Comparison of ENCODE assay signal across 8 cellular contexts in genomic region chr12:132523576-132524331, GRCh38. TPM values are rescaled to one million over a fixed set of nuclear protein-coding genes. Genes with fewer than 3 reads are reported as not detected.
DNase-seq lines count a peak whose midpoint lies in the region; ATAC-seq, FAIRE-seq and TF ChIP-seq lines count a peak whose summit lies in the region.

No MANE protein-coding gene starts in this region.

- H3K27me3 ChIP-seq in Karpas-422 (ENCODE audit: low read length) (no peaks in the 10 kb centered on the region), right atrium auricular region (no peaks in the 10 kb centered on the region), small intestine (ENCODE audit: control insufficient read depth in 2 of 2, insufficient read depth in 2 of 2, low read length in 2 of 2) (no peaks in the 10 kb centered on the region)

- no peak overlapping the region for H3K9ac ChIP-seq in Karpas-422 (ENCODE audit: low read length)

- FAIRE-seq in small intestine (lab: Jason Lieb, UNC): no peak

- H3K36me3 ChIP-seq in Karpas-422 (ENCODE audit: insufficient read depth, low read length): no peaks in the 10 kb centered on the region
- H3K36me3 ChIP-seq in right atrium auricular region: no peaks in the 10 kb centered on the region
- peaks cover 0 to 2% of the 10 kb centered on the region in 2 donors for H3K36me3 ChIP-seq in small intestine (ENCODE audit: control insufficient read depth in 2 of 2, insufficient read depth in 2 of 2, low read length in 2 of 2)

- no peak overlapping the region for H2AFZ ChIP-seq in Karpas-422 (ENCODE audit: low read length)

- H3K27me3 Mint-ChIP-seq in T-helper 2 cell treated with Interferon-gamma antibody and Interleukin-4, amounts not matched to agents 5 μg/mL and 100 μg/mL, for 36 hours (ENCODE audit: low read depth): no peaks in the 10 kb centered on the region

- no peak for ATAC-seq in GM18517 (IDR thresholded peaks at IDR 0.05; ENCODE audit: unreplicated experiment)

- H3K4me3 Mint-ChIP-seq in T-helper 2 cell treated with Interferon-gamma antibody and Interleukin-4, amounts not matched to agents 5 μg/mL and 100 μg/mL, for 36 hours: no peak overlapping the region

- no peak overlapping the region for H3K27ac Mint-ChIP-seq in T-helper 2 cell treated with Interferon-gamma antibody and Interleukin-4, amounts not matched to agents 5 μg/mL and 100 μg/mL, for 36 hours

- DNase-seq in 8988T (peak; percentile 98), Karpas-422 (peak; percentile 85), amniotic stem cell (lab: John Stamatoyannopoulos, UW) (peak; percentile 12), right atrium auricular region (ENCODE audit: low spot score) (no peak), small intestine (peak; percentile 56)
- peak; percentile 46 for DNase-seq in T-helper 2 cell treated with Interferon-gamma antibody and Interleukin-4, amounts not matched to agents 5 μg/mL and 100 μg/mL, for 36 hours (ENCODE audit: low spot score)

- no peaks in the 10 kb centered on the region for H3K79me2 ChIP-seq in Karpas-422 (ENCODE audit: low read length)

- H4K20me1 ChIP-seq in Karpas-422 (ENCODE audit: insufficient read depth, low read depth, low read length): 0 out of 2 replicates have a peak, but pooled peaks cover 6% of the 10 kb centered on the region

- H3K9me3 Mint-ChIP-seq in T-helper 2 cell treated with Interferon-gamma antibody and Interleukin-4, amounts not matched to agents 5 μg/mL and 100 μg/mL, for 36 hours: peaks cover 3% of the 10 kb centered on the region

- H3K4me1 ChIP-seq in Karpas-422 (ENCODE audit: low read length) (no peaks in the 10 kb centered on the region), right atrium auricular region (peaks cover 0 to 34% of the 10 kb centered on the region in 2 donors), small intestine (ENCODE audit: control insufficient read depth in 2 of 2, insufficient read depth in 1 of 2, low read depth in 1 of 2, low read length in 1 of 2) (no peaks in the 10 kb centered on the region)

- peaks cover 8% of the 10 kb centered on the region for H3K36me3 Mint-ChIP-seq in T-helper 2 cell treated with Interferon-gamma antibody and Interleukin-4, amounts not matched to agents 5 μg/mL and 100 μg/mL, for 36 hours (ENCODE audit: low read depth)

- H3K9me2 ChIP-seq in Karpas-422 (replicated peaks; ENCODE audit: insufficient read depth, low read length): no peaks in the 10 kb centered on the region

- WGBS in small intestine, 3 donors: 50 to 55% (median 51%) methylated on average over 24 to 28 of the region's 28 CpGs

- H3K4me2 ChIP-seq in Karpas-422 (ENCODE audit: low read depth, low read length, poor library complexity, severe bottlenecking): no peak overlapping the region

- no peak overlapping the region for H3K27ac ChIP-seq in Karpas-422 (ENCODE audit: low read length)
- no peak overlapping the region for H3K27ac ChIP-seq in right atrium auricular region
- H3K27ac ChIP-seq in small intestine (ENCODE audit: low read depth in 1 of 2, low read length in 1 of 2): no peak overlapping the region

- H3K4me3 ChIP-seq in Karpas-422 (ENCODE audit: low read length): no peak overlapping the region
- H3K4me3 ChIP-seq in right atrium auricular region: no peak overlapping the region
- no peak overlapping the region for H3K4me3 ChIP-seq in small intestine (ENCODE audit: low read depth in 1 of 2, low read length in 2 of 2)

- peak; percentile 89 for TF ChIP-seq CTCF in GM12874 (IDR thresholded peaks at IDR 0.05; ENCODE audit: insufficient read depth, low read depth, low read length)
- TF ChIP-seq CTCF in right atrium auricular region (IDR thresholded peaks at IDR 0.05): peak; percentile 63 to 90

- peaks cover 5% of the 10 kb centered on the region for H3K9me3 ChIP-seq in Karpas-422 (ENCODE audit: low read length)
- H3K9me3 ChIP-seq in right atrium auricular region: no peaks in the 10 kb centered on the region
- H3K9me3 ChIP-seq in small intestine (ENCODE audit: control insufficient read depth, low read depth): no peaks in the 10 kb centered on the region

- no peaks in the 10 kb centered on the region for H3K4me1 Mint-ChIP-seq in T-helper 2 cell treated with Interferon-gamma antibody and Interleukin-4, amounts not matched to agents 5 μg/mL and 100 μg/mL, for 36 hours (ENCODE audit: low read depth)

RNA-seq across cellular contexts. Expression of gene FBRSL1, which starts 33.8 kb away (rescaled TPM):
- 4.0 and 4.1 TPM in 2 replicates for total RNA-seq in Karpas-422 (2014; rRNA removed; shearing (Covaris generic); ENCODE audit: low replicate concordance)
- 10 to 100 TPM; 19.3 to 20.4 TPM for total RNA-seq in right atrium auricular region
- polyA plus RNA-seq in small intestine: 10 to 100 TPM; 24.3 to 37.6 (median 27.5) TPM
